Comparison of ENCODE assay signal across 19 cellular contexts in the genomic region with DNA sequence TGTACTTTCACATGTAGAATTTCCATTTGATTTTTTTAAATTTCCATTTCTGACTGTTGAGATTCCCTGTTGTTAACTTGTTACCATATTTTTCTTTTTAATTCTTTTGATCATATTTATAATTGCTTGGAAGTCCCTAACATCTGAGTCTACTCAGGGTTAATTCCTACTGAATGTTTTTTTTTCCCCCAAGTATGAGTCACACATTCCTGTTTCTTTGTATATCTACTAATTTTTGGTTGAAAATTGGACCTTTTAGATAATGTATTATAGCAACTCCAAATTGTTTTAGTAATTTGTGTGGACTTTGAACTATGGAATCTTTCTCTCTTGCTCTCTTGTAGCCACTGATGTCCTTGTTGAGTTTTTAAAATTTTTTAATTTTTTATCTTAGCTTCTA. TPM values are rescaled to one million over a fixed set of nuclear protein-coding genes. Genes with fewer than 3 reads are reported as not detected.
DNase-seq lines count a peak whose midpoint lies in the region; ATAC-seq, FAIRE-seq and TF ChIP-seq lines count a peak whose summit lies in the region.
"Had no signal": no experiment of that assay in that cellular context is flagged by ENCODE, and none has a peak within 500 bp of the region (broad histone marks: within the 10 kb centered on the region; RNA-seq: fewer than 3 reads in every experiment).

No MANE protein-coding gene starts in this region.

- peaks cover 0 to 4% (median under 1%) of the 10 kb centered on the region in 4 donors for H3K4me1 Mint-ChIP-seq in naive thymus-derived CD8-positive, alpha-beta T cell
- no peaks in the 10 kb centered on the region for H3K4me1 Mint-ChIP-seq in activated CD4-positive, alpha-beta T cell treated with anti-CD3 and anti-CD28 coated beads, Interleukin-2, amount 10 ng/mL, durations not matched to agents 7 days and 5 days
- H3K4me1 Mint-ChIP-seq in progenitor cell of endocrine pancreas (ENCODE audit: low read depth) = peaks cover 3% of the 10 kb centered on the region
- H3K4me1 Mint-ChIP-seq: endodermal cell had no signal

- no peak for TF ChIP-seq CTCF in progenitor cell of endocrine pancreas (IDR thresholded peaks at IDR 0.05; ENCODE audit: unreplicated experiment)

- DNase-seq in EH (ENCODE audit: low read depth) (peak; percentile 50), RCC 7860 (ENCODE audit: low spot score) (no peak), dedifferentiated amniotic fluid mesenchymal stem cell (ENCODE audit: extremely low spot score) (peak; percentile 18), glomerular visceral epithelial cell (ENCODE audit: extremely low spot score) (no peak), progenitor cell of endocrine pancreas (ENCODE audit: low spot score, unreplicated experiment) (no peak)
- no peak for DNase-seq in naive thymus-derived CD8-positive, alpha-beta T cell
- DNase-seq in activated CD4-positive, alpha-beta T cell treated with anti-CD3 and anti-CD28 coated beads, Interleukin-2, amount 10 ng/mL, durations not matched to agents 7 days and 5 days = no peak
- DNase-seq: BE2C; endodermal cell; gastrocnemius medialis; KBM-7; left ventricle myocardium inferior; NCI-H1092 treated with DMSO at 0.1 percent for 48 hours; NCI-H748 treated with DMSO at 0.1 percent for 48 hours; PC-3; stimulated activated CD4-positive, alpha-beta T cell treated with anti-CD3 and anti-CD28 coated beads, Interleukin-4, amount 100 ng/mL, for 24 hours had no signal

- H3K9me3 Mint-ChIP-seq in naive thymus-derived CD8-positive, alpha-beta T cell = no peaks in the 10 kb centered on the region
- H3K9me3 Mint-ChIP-seq in activated CD4-positive, alpha-beta T cell treated with anti-CD3 and anti-CD28 coated beads, Interleukin-2, amount 10 ng/mL, durations not matched to agents 7 days and 5 days = no peaks in the 10 kb centered on the region
- H3K9me3 Mint-ChIP-seq in progenitor cell of endocrine pancreas (ENCODE audit: low read depth) = no peaks in the 10 kb centered on the region
- H3K9me3 Mint-ChIP-seq: activated naive CD4-positive, alpha-beta T cell treated with anti-CD3 and anti-CD28 coated beads, Interleukin-2, amount 50 U/mL, for 24 hours; endodermal cell had no signal

- H3K27ac Mint-ChIP-seq in naive thymus-derived CD8-positive, alpha-beta T cell = peak overlapping the region in 6 of 10 donors; percentile 1 to 60 (median 34)
- H3K27ac Mint-ChIP-seq in activated CD4-positive, alpha-beta T cell treated with anti-CD3 and anti-CD28 coated beads, Interleukin-2, amount 10 ng/mL, durations not matched to agents 7 days and 5 days = no peak overlapping the region
- H3K27ac Mint-ChIP-seq in progenitor cell of endocrine pancreas = no peak overlapping the region
- H3K27ac Mint-ChIP-seq: activated naive CD4-positive, alpha-beta T cell treated with anti-CD3 and anti-CD28 coated beads, Interleukin-2, amount 50 U/mL, for 24 hours; endodermal cell had no signal

- POLR2A ChIA-PET in naive thymus-derived CD8-positive, alpha-beta T cell (lab: Charles Lee) = no interaction called here
- POLR2A ChIA-PET in activated CD4-positive, alpha-beta T cell treated with anti-CD3 and anti-CD28 coated beads, Interleukin-2, amount 10 ng/mL, durations not matched to agents 7 days and 5 days (lab: Charles Lee) = no interaction called here

- peak; percentile 70 for FAIRE-seq in RCC 7860 (lab: Jason Lieb, UNC)
- FAIRE-seq: D721Med had no signal

- H3K36me3 Mint-ChIP-seq in naive thymus-derived CD8-positive, alpha-beta T cell = peaks cover 9 to 84% (median 20%) of the 10 kb centered on the region in 3 donors
- peaks cover 32% of the 10 kb centered on the region for H3K36me3 Mint-ChIP-seq in activated CD4-positive, alpha-beta T cell treated with anti-CD3 and anti-CD28 coated beads, Interleukin-2, amount 10 ng/mL, durations not matched to agents 7 days and 5 days (ENCODE audit: low read depth)
- H3K36me3 Mint-ChIP-seq in progenitor cell of endocrine pancreas (ENCODE audit: insufficient read depth) = peaks cover 20% of the 10 kb centered on the region

- no peaks in the 10 kb centered on the region for H3K27me3 Mint-ChIP-seq in naive thymus-derived CD8-positive, alpha-beta T cell
- H3K27me3 Mint-ChIP-seq in activated CD4-positive, alpha-beta T cell treated with anti-CD3 and anti-CD28 coated beads, Interleukin-2, amount 10 ng/mL, durations not matched to agents 7 days and 5 days = no peaks in the 10 kb centered on the region
- no peaks in the 10 kb centered on the region for H3K27me3 Mint-ChIP-seq in progenitor cell of endocrine pancreas
- H3K27me3 Mint-ChIP-seq: activated naive CD4-positive, alpha-beta T cell treated with anti-CD3 and anti-CD28 coated beads, Interleukin-2, amount 50 U/mL, for 24 hours had no signal

- H3K4me3 Mint-ChIP-seq in naive thymus-derived CD8-positive, alpha-beta T cell = no peak overlapping the region
- no peak overlapping the region for H3K4me3 Mint-ChIP-seq in activated CD4-positive, alpha-beta T cell treated with anti-CD3 and anti-CD28 coated beads, Interleukin-2, amount 10 ng/mL, durations not matched to agents 7 days and 5 days
- no peak overlapping the region for H3K4me3 Mint-ChIP-seq in progenitor cell of endocrine pancreas (ENCODE audit: low read depth)
- H3K4me3 Mint-ChIP-seq: activated naive CD4-positive, alpha-beta T cell treated with anti-CD3 and anti-CD28 coated beads, Interleukin-2, amount 50 U/mL, for 24 hours; endodermal cell had no signal

- CTCF ChIA-PET in activated CD4-positive, alpha-beta T cell treated with anti-CD3 and anti-CD28 coated beads, Interleukin-2, amount 10 ng/mL, durations not matched to agents 7 days and 5 days (lab: Charles Lee) = no interaction called here

- ATAC-seq in naive thymus-derived CD8-positive, alpha-beta T cell = no peak
- ATAC-seq: gastrocnemius medialis, PC-3 had no signal

RNA-seq across cellular contexts. Expression of a gene that starts 54.6 kb away (rescaled TPM):
- 10 to 100 TPM; 72.5 to 83.6 TPM for total RNA-seq in naive thymus-derived CD8-positive, alpha-beta T cell
- polyA plus RNA-seq in naive thymus-derived CD8-positive, alpha-beta T cell = 10 to 100 TPM; 39.8 to 46.1 (median 43.6) TPM
- total RNA-seq in activated CD4-positive, alpha-beta T cell treated with anti-CD3 and anti-CD28 coated beads, Interleukin-2, amount 10 ng/mL, durations not matched to agents 7 days and 5 days = 10 to 100 TPM; 49.8 to 55.3 TPM
- 46.5 and 46.9 TPM in 2 replicates for total RNA-seq in progenitor cell of endocrine pancreas

RNA-seq across cellular contexts. Expression of a gene that starts 55.8 kb away (rescaled TPM):
- not detected for total RNA-seq in naive thymus-derived CD8-positive, alpha-beta T cell
- polyA plus RNA-seq in naive thymus-derived CD8-positive, alpha-beta T cell = not detected
- total RNA-seq in activated CD4-positive, alpha-beta T cell treated with anti-CD3 and anti-CD28 coated beads, Interleukin-2, amount 10 ng/mL, durations not matched to agents 7 days and 5 days = not detected
- not detected in 2 replicates for total RNA-seq in progenitor cell of endocrine pancreas
- total RNA-seq: cardiac septum, left ventricle myocardium inferior had no signal

Comparison
In these comparisons a context has a peak if more than half of its experiments do, and no peak if none do; other contexts are left out.
1. DNase-seq: peak in EH (single experiment) and dedifferentiated amniotic fluid mesenchymal stem cell (single experiment); none in RCC 7860 (single experiment), naive thymus-derived CD8-positive, alpha-beta T cell (0 of 10), activated CD4-positive, alpha-beta T cell treated with anti-CD3 and anti-CD28 coated beads, Interleukin-2, amount 10 ng/mL, durations not matched to agents 7 days and 5 days (single experiment), glomerular visceral epithelial cell (single experiment) and progenitor cell of endocrine pancreas (single experiment).
2. H3K27ac Mint-ChIP-seq: peak in naive thymus-derived CD8-positive, alpha-beta T cell (6 of 10); none in activated CD4-positive, alpha-beta T cell treated with anti-CD3 and anti-CD28 coated beads, Interleukin-2, amount 10 ng/mL, durations not matched to agents 7 days and 5 days (single experiment) and progenitor cell of endocrine pancreas (single experiment).